Comparison of ENCODE assay signal across 10 cellular contexts in genomic region chr16:49620158-49620867, GRCh38.
DNase-seq lines count a peak whose midpoint lies in the region; ATAC-seq lines count a peak whose summit lies in the region.
"Had no signal": no experiment of that assay in that cellular context is flagged by ENCODE, and none has a peak within 500 bp of the region (broad histone marks: within the 10 kb centered on the region; RNA-seq: fewer than 3 reads in every experiment).

No MANE protein-coding gene starts in this region.

- peak overlapping the region in 1 of 2 experiments; percentile 82 for H3K14ac ChIP-seq in mesenchymal stem cell (ENCODE audit: low read length in 2 of 2)

- peaks cover 23% of the 10 kb centered on the region for H3K4me1 ChIP-seq in HUES6 (ENCODE audit: control insufficient read depth, insufficient read depth, low read length)
- peaks cover 27% of the 10 kb centered on the region for H3K4me1 ChIP-seq in mesenchymal stem cell (ENCODE audit: control insufficient read depth, insufficient read depth, low read depth, low read length)

- peak overlapping the region; percentile 35 to 95 for H2BK12ac ChIP-seq in mesenchymal stem cell (ENCODE audit: low read length in 2 of 2)

- peak overlapping the region; percentile 59 for H2BK5ac ChIP-seq in mesenchymal stem cell (ENCODE audit: low read depth, low read length, poor library complexity, severe bottlenecking)

- H4K8ac ChIP-seq in mesenchymal stem cell (ENCODE audit: low read length) = peak overlapping the region; percentile 88

- H3K4ac ChIP-seq in mesenchymal stem cell (ENCODE audit: low read depth in 1 of 2, low read length in 2 of 2) = peak overlapping the region; percentile 77 to 92

- H3K36me3 ChIP-seq in HUES6 (ENCODE audit: control insufficient read depth, insufficient read depth, low read length) (no peaks in the 10 kb centered on the region), mesenchymal stem cell (ENCODE audit: control insufficient read depth in 1 of 2, insufficient read depth in 2 of 2, low read depth in 1 of 2, low read length in 2 of 2) (no peaks in the 10 kb centered on the region)

- no peaks in the 10 kb centered on the region for H3K4me1 Mint-ChIP-seq in activated T-cell treated with anti-CD3 and anti-CD28 coated beads, Interleukin-2, amount 50 U/mL, for 4 hours (ENCODE audit: low read depth)

- WGBS in mesenchymal stem cell = 0% methylated on average over 11 of the region's 11 CpGs

- H3K4me2 ChIP-seq in mesenchymal stem cell (ENCODE audit: low read length, poor library complexity, severe bottlenecking) = peak overlapping the region; percentile 30

- peak overlapping the region; percentile 47 for H2AFZ ChIP-seq in mesenchymal stem cell (ENCODE audit: low read depth, low read length)

- H3K36me3 Mint-ChIP-seq in activated T-cell treated with anti-CD3 and anti-CD28 coated beads, Interleukin-2, amount 50 U/mL, for 4 hours (ENCODE audit: insufficient read depth) = no peaks in the 10 kb centered on the region

- peak overlapping the region; percentile 90 for H4K91ac ChIP-seq in mesenchymal stem cell (ENCODE audit: low read length)

- H3K9ac ChIP-seq in HUES6 (ENCODE audit: low read length) (peak overlapping the region; percentile 14), mesenchymal stem cell (ENCODE audit: low read length) (peak overlapping the region; percentile 59)

- H3K79me1 ChIP-seq in mesenchymal stem cell (replicated peaks; ENCODE audit: low read length, poor library complexity, severe bottlenecking) = peaks cover 4% of the 10 kb centered on the region

- peak overlapping the region; percentile 25 to 98 for H3K18ac ChIP-seq in mesenchymal stem cell (ENCODE audit: low read depth in 1 of 2, low read length in 2 of 2)

- peak overlapping the region; percentile 37 for H2BK15ac ChIP-seq in mesenchymal stem cell (ENCODE audit: low read depth, poor library complexity, severe bottlenecking)

- ATAC-seq in HG02840 (IDR thresholded peaks at IDR 0.05; ENCODE audit: low FRiP score, unreplicated experiment) = no peak
- no peak for ATAC-seq in GM21529 (IDR thresholded peaks at IDR 0.05; ENCODE audit: unreplicated experiment)
- ATAC-seq in activated T-cell treated with anti-CD3 and anti-CD28 coated beads, Interleukin-2, amount 50 U/mL, for 4 hours = no peak

- H3K27me3 ChIP-seq in HUES6 (ENCODE audit: control insufficient read depth, insufficient read depth, low read length) (no peaks in the 10 kb centered on the region), mesenchymal stem cell (ENCODE audit: control insufficient read depth in 1 of 2, insufficient read depth in 1 of 2, low read length in 2 of 2) (no peaks in the 10 kb centered on the region)

- H3K4me3 Mint-ChIP-seq in activated T-cell treated with anti-CD3 and anti-CD28 coated beads, Interleukin-2, amount 50 U/mL, for 4 hours = no peak overlapping the region

- no peak overlapping the region for H3K23ac ChIP-seq in mesenchymal stem cell (ENCODE audit: low read length in 2 of 2)

- H2AK5ac ChIP-seq in mesenchymal stem cell (ENCODE audit: low read length, severe bottlenecking) = peak overlapping the region; percentile 50

- H3K27ac ChIP-seq in HUES6 (ENCODE audit: low read depth, low read length) = peak overlapping the region; percentile 70; the same call in 1 of the 2 replicates
- H3K27ac ChIP-seq in mesenchymal stem cell (ENCODE audit: low read length, poor library complexity, severe bottlenecking) = peak overlapping the region; percentile 71
- H3K27ac ChIP-seq: VCaP had no signal

- no peaks in the 10 kb centered on the region for H3K27me3 Mint-ChIP-seq in activated T-cell treated with anti-CD3 and anti-CD28 coated beads, Interleukin-2, amount 50 U/mL, for 4 hours (ENCODE audit: low read depth)

- H3K9me3 ChIP-seq in HUES6 (ENCODE audit: control insufficient read depth, insufficient read depth, low read depth, low read length) = no peaks in the 10 kb centered on the region
- H3K9me3 ChIP-seq in mesenchymal stem cell (ENCODE audit: control insufficient read depth, low read length) = no peaks in the 10 kb centered on the region

- DNase-seq in ecto neural progenitor cell (ENCODE audit: low spot score) (peak; percentile 38), mesenchymal stem cell (peak; percentile 89), ureter (ENCODE audit: low spot score) (peak; percentile 77)
- DNase-seq in stimulated activated naive CD4-positive, alpha-beta T cell treated with Interleukin-2 at 50 U/mL for 16 hours (lab: John Stamatoyannopoulos, UW) = no peak
- no peak for DNase-seq in activated T-cell treated with anti-CD3 and anti-CD28 coated beads, Interleukin-2, amount 50 U/mL, for 4 hours
- DNase-seq: MM.1S had no signal

- H2BK120ac ChIP-seq in mesenchymal stem cell (ENCODE audit: low read depth, low read length) = peak overlapping the region; percentile 91

- no peak overlapping the region for H3K4me3 ChIP-seq in HUES6 (ENCODE audit: low read depth, low read length)
- peak overlapping the region in 1 of 2 experiments; percentile 31 for H3K4me3 ChIP-seq in mesenchymal stem cell (ENCODE audit: insufficient read depth in 1 of 2, low read depth in 1 of 2, low read length in 2 of 2)

- H3K9me3 Mint-ChIP-seq in activated T-cell treated with anti-CD3 and anti-CD28 coated beads, Interleukin-2, amount 50 U/mL, for 4 hours = no peaks in the 10 kb centered on the region

Comparison
In these comparisons a context has a peak if more than half of its experiments do, and no peak if none do; other contexts are left out.
1. DNase-seq: peak in ecto neural progenitor cell (single experiment), mesenchymal stem cell (single experiment) and ureter (single experiment); none in stimulated activated naive CD4-positive, alpha-beta T cell treated with Interleukin-2 at 50 U/mL for 16 hours (single experiment) and activated T-cell treated with anti-CD3 and anti-CD28 coated beads, Interleukin-2, amount 50 U/mL, for 4 hours (single experiment).